In the genomic region with DNA sequence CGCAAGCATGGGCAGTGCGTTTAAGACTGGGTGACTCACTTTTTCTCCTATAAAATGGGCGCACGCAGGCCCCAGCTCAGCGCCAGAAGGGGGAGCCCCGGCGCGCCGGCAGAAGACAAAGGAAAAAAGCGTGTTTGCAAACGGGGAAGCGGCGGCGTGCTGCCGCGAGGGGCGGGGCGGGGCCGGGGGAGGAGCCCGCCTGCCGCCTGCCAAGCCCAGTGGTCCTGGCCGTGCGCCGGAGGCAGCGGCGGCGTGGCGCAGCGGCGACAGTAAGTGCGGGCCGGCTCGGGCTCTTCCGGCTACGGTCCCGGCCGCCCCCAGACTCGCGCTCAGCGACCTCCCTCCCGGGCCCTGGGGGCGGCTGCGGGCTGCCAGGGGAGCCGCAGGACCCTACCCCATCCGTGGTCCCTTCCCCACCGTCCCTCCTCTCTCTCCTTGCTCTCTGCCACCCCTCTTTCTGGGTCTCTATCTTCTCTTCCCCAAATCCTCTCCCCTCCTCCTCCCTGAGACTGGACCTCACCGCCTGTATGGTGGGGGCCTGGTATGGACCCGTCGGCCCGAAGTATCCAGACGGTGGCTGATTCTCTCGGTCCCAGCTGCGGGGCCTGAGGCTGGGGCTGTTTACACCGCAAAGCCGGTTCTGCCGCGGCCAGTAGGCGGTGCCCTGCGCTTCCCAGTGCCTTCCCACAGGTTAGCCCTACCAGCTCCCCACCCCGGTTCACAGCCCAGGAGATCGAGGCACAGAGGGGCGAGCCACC, we compare ENCODE assay signal across 1 cellular context.
TF ChIP-seq lines count a peak whose summit lies in the region.

A gene (plus strand): TSS at position 218 of the 758 bp plus-strand sequence. CDS start 51 bp downstream, at position 269.

TF ChIP-seq in K562, 482 proteins besides CTCF, POLR2A, EP300 and RAD21 (continued from another document and continues in another):
- TF ChIP-seq, protein P1, sequence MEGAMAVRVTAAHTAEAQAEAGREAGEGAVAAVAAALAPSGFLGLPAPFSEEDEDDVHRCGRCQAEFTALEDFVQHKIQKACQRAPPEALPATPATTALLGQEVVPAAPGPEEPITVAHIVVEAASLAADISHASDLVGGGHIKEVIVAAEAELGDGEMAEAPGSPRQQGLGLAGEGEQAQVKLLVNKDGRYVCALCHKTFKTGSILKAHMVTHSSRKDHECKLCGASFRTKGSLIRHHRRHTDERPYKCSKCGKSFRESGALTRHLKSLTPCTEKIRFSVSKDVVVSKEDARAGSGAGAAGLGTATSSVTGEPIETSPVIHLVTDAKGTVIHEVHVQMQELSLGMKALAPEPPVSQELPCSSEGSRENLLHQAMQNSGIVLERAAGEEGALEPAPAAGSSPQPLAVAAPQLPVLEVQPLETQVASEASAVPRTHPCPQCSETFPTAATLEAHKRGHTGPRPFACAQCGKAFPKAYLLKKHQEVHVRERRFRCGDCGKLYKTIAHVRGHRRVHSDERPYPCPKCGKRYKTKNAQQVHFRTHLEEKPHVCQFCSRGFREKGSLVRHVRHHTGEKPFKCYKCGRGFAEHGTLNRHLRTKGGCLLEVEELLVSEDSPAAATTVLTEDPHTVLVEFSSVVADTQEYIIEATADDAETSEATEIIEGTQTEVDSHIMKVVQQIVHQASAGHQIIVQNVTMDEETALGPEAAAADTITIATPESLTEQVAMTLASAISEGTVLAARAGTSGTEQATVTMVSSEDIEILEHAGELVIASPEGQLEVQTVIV (CRISPR knock-in tag; IDR thresholded peaks at IDR 0.05; ENCODE audit: borderline replicate concordance), result no peak
- TF ChIP-seq, protein P2, sequence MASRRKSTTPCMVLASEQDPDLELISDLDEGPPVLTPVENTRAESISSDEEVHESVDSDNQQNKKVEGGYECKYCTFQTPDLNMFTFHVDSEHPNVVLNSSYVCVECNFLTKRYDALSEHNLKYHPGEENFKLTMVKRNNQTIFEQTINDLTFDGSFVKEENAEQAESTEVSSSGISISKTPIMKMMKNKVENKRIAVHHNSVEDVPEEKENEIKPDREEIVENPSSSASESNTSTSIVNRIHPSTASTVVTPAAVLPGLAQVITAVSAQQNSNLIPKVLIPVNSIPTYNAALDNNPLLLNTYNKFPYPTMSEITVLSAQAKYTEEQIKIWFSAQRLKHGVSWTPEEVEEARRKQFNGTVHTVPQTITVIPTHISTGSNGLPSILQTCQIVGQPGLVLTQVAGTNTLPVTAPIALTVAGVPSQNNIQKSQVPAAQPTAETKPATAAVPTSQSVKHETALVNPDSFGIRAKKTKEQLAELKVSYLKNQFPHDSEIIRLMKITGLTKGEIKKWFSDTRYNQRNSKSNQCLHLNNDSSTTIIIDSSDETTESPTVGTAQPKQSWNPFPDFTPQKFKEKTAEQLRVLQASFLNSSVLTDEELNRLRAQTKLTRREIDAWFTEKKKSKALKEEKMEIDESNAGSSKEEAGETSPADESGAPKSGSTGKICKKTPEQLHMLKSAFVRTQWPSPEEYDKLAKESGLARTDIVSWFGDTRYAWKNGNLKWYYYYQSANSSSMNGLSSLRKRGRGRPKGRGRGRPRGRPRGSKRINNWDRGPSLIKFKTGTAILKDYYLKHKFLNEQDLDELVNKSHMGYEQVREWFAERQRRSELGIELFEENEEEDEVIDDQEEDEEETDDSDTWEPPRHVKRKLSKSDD (conservative IDR thresholded peaks at IDR 0.05; ENCODE audit: low read length), result 0 out of 2 replicates have a peak, but pooled peaks have one; percentile 38
- TF ChIP-seq CBX2 (IDR thresholded peaks at IDR 0.05; ENCODE audit: insufficient read depth, low read length, poor library complexity, severe bottlenecking) (no peak), ZNF133 (CRISPR knock-in tag; IDR thresholded peaks at IDR 0.05) (no peak), MAFK (IDR thresholded peaks at IDR 0.05; ENCODE audit: low read length) (no peak), BRCA1 (IDR thresholded peaks at IDR 0.05) (no peak), BRCA1 (CRISPR knock-in tag; IDR thresholded peaks at IDR 0.05) (no peak; the same call in 1 of the 2 replicates), RFX1 (IDR thresholded peaks at IDR 0.05) (no peak), ZBTB7A (IDR thresholded peaks at IDR 0.05; ENCODE audit: borderline replicate concordance, control insufficient read depth, low read depth, low read length) (peak; percentile 94; the same call in 1 of the 2 replicates), SMC3 (conservative IDR thresholded peaks at IDR 0.05; ENCODE audit: insufficient read depth, low read depth, low read length) (peak; percentile 70), NCOA2 (IDR thresholded peaks at IDR 0.05; ENCODE audit: partially characterized antibody in 2 of 2) (no peak), U2AF1 (optimal IDR thresholded peaks at IDR 0.05; ENCODE audit: low read depth, low read length) (no peak), ZNF146 (CRISPR knock-in tag; IDR thresholded peaks at IDR 0.05; ENCODE audit: unreplicated experiment) (no peak), YBX1 (IDR thresholded peaks at IDR 0.05) (no peak), PHTF2 (CRISPR knock-in tag; IDR thresholded peaks at IDR 0.05) (0 out of 2 replicates have a peak, but pooled peaks have one; percentile 37), MEF2A (IDR thresholded peaks at IDR 0.05; ENCODE audit: control insufficient read depth, low read depth, low read length) (no peak), CCAR2 (IDR thresholded peaks at IDR 0.05; ENCODE audit: low read depth, low read length) (no peak), RHOXF2B (CRISPR knock-in tag; conservative IDR thresholded peaks at IDR 0.05) (no peak), NELFE (IDR thresholded peaks at IDR 0.05; ENCODE audit: insufficient read depth, insufficient read length) (no peak), ZNF589 (CRISPR knock-in tag; IDR thresholded peaks at IDR 0.05; ENCODE audit: low read depth) (no peak), ZNF224 (CRISPR knock-in tag; IDR thresholded peaks at IDR 0.05) (no peak), SMAD1 (IDR thresholded peaks at IDR 0.05; ENCODE audit: low read depth, low read length, partially characterized antibody) (no peak), KDM2B (CRISPR knock-in tag; IDR thresholded peaks at IDR 0.05) (0 out of 2 replicates have a peak, but pooled peaks have one; percentile 17), ADNP (tag; IDR thresholded peaks at IDR 0.05) (peak; percentile 100), ZBED1 (IDR thresholded peaks at IDR 0.05) (peak; percentile 62; the same call in 1 of the 2 replicates), POLR2H (tag; IDR thresholded peaks at IDR 0.05; ENCODE audit: low read depth) (no peak), HNRNPUL1 (IDR thresholded peaks at IDR 0.05; ENCODE audit: low read length) (no peak), BACH1 (tag; IDR thresholded peaks at IDR 0.05) (no peak)
- TF ChIP-seq, protein P3, sequence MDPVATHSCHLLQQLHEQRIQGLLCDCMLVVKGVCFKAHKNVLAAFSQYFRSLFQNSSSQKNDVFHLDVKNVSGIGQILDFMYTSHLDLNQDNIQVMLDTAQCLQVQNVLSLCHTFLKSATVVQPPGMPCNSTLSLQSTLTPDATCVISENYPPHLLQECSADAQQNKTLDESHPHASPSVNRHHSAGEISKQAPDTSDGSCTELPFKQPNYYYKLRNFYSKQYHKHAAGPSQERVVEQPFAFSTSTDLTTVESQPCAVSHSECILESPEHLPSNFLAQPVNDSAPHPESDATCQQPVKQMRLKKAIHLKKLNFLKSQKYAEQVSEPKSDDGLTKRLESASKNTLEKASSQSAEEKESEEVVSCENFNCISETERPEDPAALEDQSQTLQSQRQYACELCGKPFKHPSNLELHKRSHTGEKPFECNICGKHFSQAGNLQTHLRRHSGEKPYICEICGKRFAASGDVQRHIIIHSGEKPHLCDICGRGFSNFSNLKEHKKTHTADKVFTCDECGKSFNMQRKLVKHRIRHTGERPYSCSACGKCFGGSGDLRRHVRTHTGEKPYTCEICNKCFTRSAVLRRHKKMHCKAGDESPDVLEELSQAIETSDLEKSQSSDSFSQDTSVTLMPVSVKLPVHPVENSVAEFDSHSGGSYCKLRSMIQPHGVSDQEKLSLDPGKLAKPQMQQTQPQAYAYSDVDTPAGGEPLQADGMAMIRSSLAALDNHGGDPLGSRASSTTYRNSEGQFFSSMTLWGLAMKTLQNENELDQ (CRISPR knock-in tag; IDR thresholded peaks at IDR 0.05; ENCODE audit: borderline replicate concordance), result no peak
- TF ChIP-seq, protein P4, sequence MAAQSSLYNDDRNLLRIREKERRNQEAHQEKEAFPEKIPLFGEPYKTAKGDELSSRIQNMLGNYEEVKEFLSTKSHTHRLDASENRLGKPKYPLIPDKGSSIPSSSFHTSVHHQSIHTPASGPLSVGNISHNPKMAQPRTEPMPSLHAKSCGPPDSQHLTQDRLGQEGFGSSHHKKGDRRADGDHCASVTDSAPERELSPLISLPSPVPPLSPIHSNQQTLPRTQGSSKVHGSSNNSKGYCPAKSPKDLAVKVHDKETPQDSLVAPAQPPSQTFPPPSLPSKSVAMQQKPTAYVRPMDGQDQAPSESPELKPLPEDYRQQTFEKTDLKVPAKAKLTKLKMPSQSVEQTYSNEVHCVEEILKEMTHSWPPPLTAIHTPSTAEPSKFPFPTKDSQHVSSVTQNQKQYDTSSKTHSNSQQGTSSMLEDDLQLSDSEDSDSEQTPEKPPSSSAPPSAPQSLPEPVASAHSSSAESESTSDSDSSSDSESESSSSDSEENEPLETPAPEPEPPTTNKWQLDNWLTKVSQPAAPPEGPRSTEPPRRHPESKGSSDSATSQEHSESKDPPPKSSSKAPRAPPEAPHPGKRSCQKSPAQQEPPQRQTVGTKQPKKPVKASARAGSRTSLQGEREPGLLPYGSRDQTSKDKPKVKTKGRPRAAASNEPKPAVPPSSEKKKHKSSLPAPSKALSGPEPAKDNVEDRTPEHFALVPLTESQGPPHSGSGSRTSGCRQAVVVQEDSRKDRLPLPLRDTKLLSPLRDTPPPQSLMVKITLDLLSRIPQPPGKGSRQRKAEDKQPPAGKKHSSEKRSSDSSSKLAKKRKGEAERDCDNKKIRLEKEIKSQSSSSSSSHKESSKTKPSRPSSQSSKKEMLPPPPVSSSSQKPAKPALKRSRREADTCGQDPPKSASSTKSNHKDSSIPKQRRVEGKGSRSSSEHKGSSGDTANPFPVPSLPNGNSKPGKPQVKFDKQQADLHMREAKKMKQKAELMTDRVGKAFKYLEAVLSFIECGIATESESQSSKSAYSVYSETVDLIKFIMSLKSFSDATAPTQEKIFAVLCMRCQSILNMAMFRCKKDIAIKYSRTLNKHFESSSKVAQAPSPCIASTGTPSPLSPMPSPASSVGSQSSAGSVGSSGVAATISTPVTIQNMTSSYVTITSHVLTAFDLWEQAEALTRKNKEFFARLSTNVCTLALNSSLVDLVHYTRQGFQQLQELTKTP (IDR thresholded peaks at IDR 0.05; ENCODE audit: low read depth in 1 of 2, partially characterized antibody in 2 of 2), result peak in 1 of 2 experiments; percentile 39
- TF ChIP-seq, protein P5, sequence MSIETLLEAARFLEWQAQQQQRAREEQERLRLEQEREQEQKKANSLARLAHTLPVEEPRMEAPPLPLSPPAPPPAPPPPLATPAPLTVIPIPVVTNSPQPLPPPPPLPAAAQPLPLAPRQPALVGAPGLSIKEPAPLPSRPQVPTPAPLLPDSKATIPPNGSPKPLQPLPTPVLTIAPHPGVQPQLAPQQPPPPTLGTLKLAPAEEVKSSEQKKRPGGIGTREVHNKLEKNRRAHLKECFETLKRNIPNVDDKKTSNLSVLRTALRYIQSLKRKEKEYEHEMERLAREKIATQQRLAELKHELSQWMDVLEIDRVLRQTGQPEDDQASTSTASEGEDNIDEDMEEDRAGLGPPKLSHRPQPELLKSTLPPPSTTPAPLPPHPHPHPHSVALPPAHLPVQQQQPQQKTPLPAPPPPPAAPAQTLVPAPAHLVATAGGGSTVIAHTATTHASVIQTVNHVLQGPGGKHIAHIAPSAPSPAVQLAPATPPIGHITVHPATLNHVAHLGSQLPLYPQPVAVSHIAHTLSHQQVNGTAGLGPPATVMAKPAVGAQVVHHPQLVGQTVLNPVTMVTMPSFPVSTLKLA (conservative IDR thresholded peaks at IDR 0.05), result peak; percentile 67 to 82
- TF ChIP-seq, protein P6, sequence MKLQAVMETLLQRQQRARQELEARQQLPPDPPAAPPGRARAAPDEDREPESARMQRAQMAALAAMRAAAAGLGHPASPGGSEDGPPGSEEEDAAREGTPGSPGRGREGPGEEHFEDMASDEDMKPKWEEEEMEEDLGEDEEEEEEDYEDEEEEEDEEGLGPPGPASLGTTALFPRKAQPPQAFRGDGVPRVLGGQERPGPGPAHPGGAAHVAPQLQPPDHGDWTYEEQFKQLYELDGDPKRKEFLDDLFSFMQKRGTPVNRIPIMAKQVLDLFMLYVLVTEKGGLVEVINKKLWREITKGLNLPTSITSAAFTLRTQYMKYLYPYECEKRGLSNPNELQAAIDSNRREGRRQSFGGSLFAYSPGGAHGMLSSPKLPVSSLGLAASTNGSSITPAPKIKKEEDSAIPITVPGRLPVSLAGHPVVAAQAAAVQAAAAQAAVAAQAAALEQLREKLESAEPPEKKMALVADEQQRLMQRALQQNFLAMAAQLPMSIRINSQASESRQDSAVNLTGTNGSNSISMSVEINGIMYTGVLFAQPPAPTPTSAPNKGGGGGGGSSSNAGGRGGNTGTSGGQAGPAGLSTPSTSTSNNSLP (IDR thresholded peaks at IDR 0.05; ENCODE audit: borderline replicate concordance, low read depth, low read length), result no peak
- TF ChIP-seq, protein P7, sequence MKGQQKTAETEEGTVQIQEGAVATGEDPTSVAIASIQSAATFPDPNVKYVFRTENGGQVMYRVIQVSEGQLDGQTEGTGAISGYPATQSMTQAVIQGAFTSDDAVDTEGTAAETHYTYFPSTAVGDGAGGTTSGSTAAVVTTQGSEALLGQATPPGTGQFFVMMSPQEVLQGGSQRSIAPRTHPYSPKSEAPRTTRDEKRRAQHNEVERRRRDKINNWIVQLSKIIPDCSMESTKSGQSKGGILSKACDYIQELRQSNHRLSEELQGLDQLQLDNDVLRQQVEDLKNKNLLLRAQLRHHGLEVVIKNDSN (CRISPR knock-in tag; IDR thresholded peaks at IDR 0.05), result no peak
- TF ChIP-seq, protein P8, sequence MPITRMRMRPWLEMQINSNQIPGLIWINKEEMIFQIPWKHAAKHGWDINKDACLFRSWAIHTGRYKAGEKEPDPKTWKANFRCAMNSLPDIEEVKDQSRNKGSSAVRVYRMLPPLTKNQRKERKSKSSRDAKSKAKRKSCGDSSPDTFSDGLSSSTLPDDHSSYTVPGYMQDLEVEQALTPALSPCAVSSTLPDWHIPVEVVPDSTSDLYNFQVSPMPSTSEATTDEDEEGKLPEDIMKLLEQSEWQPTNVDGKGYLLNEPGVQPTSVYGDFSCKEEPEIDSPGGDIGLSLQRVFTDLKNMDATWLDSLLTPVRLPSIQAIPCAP (CRISPR knock-in tag; IDR thresholded peaks at IDR 0.05; ENCODE audit: borderline replicate concordance), result no peak
- TF ChIP-seq, protein P9, sequence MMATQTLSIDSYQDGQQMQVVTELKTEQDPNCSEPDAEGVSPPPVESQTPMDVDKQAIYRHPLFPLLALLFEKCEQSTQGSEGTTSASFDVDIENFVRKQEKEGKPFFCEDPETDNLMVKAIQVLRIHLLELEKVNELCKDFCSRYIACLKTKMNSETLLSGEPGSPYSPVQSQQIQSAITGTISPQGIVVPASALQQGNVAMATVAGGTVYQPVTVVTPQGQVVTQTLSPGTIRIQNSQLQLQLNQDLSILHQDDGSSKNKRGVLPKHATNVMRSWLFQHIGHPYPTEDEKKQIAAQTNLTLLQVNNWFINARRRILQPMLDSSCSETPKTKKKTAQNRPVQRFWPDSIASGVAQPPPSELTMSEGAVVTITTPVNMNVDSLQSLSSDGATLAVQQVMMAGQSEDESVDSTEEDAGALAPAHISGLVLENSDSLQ (IDR thresholded peaks at IDR 0.05), result no peak
- TF ChIP-seq, protein P10, sequence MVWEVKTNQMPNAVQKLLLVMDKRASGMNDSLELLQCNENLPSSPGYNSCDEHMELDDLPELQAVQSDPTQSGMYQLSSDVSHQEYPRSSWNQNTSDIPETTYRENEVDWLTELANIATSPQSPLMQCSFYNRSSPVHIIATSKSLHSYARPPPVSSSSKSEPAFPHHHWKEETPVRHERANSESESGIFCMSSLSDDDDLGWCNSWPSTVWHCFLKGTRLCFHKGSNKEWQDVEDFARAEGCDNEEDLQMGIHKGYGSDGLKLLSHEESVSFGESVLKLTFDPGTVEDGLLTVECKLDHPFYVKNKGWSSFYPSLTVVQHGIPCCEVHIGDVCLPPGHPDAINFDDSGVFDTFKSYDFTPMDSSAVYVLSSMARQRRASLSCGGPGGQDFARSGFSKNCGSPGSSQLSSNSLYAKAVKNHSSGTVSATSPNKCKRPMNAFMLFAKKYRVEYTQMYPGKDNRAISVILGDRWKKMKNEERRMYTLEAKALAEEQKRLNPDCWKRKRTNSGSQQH (CRISPR knock-in tag; IDR thresholded peaks at IDR 0.05), result peak; percentile 79; the same call in 1 of the 2 replicates
